ENCODE assay signal across 12 cellular contexts in genomic region chr10:102676916-102677315, GRCh38. TPM values are rescaled to one million over a fixed set of nuclear protein-coding genes. Genes with fewer than 3 reads are reported as not detected.
A peak's percentile ranks its signal among the peaks of the same experiment; 100 is the strongest.
DNase-seq lines count a peak whose midpoint lies in the region; ATAC-seq and TF ChIP-seq lines count a peak whose summit lies in the region.
"Had no signal": no experiment of that assay in that cellular context is flagged by ENCODE, and none has a peak within 500 bp of the region (broad histone marks: within the 10 kb centered on the region; RNA-seq: fewer than 3 reads in every experiment).

No MANE protein-coding gene starts in this region.

- peak overlapping the region; percentile 55 for H2BK5ac ChIP-seq in trophoblast cell (ENCODE audit: low read depth, low read length, poor library complexity)

- H3K18ac ChIP-seq in trophoblast cell (ENCODE audit: low read length), result peak overlapping the region; percentile 49

- H3K23ac ChIP-seq in trophoblast cell (ENCODE audit: low read length), result no peak overlapping the region

- CTCF ChIA-PET in AG04449 (lab: Yijun Ruan, JAX) (interaction anchor here (0.9 to 8.7 kb wide), 13 partner anchors 8 to 174 kb away, joined by 3 to 95 read pairs (median 9); partner anchors contain the start of genes ARL3, SFXN2, SUFU and TRIM8), PC-3 (lab: Charles Lee) (no interaction called here)

- WGBS in trophoblast cell (ENCODE audit: extremely low coverage, insufficient coverage, insufficient read length), result no CpG with 5 or more reads among the region's 4 CpGs

- H3K4me3 ChIP-seq in AG04449 (ENCODE audit: low read depth, low read length) (peak overlapping the region; percentile 6; the same call in 1 of the 2 replicates), KMS-11 (IDR thresholded peaks at IDR 0.05; ENCODE audit: insufficient read depth, low read depth, low read length) (no peak overlapping the region), fibroblast of lung (replicated peaks in 1 of 4; ENCODE audit: control extremely low read depth in 1 of 4, insufficient read depth in 1 of 4, low read depth in 3 of 4, low read length in 4 of 4) (peak overlapping the region in 1 of 4 experiments; percentile 33), trophoblast cell (ENCODE audit: low read depth, low read length) (no peak overlapping the region), PC-3 (ENCODE audit: low read length) (no peak overlapping the region)
- H3K4me3 ChIP-seq: ovary had no signal

- peak overlapping the region; percentile 89 for H4K91ac ChIP-seq in trophoblast cell (ENCODE audit: low read depth, low read length)

- H3K14ac ChIP-seq in trophoblast cell (ENCODE audit: low read length), result peak overlapping the region; percentile 78

- peak overlapping the region; percentile 85 for H2BK120ac ChIP-seq in trophoblast cell (ENCODE audit: insufficient read depth, low read length, poor library complexity)

- no peaks in the 10 kb centered on the region for H3F3A ChIP-seq in PC-3 (ENCODE audit: low read length, unreplicated experiment)

- 0 out of 2 replicates have a peak overlapping the region, but pooled peaks have one; percentile 11 for H3K27ac ChIP-seq in KMS-11
- peak overlapping the region; percentile 59 for H3K27ac ChIP-seq in fibroblast of lung (ENCODE audit: insufficient read depth, low read length)
- peak overlapping the region; percentile 80 for H3K27ac ChIP-seq in trophoblast cell (ENCODE audit: low read depth, low read length)
- H3K27ac ChIP-seq in PC-3 (ENCODE audit: low read length), result no peak overlapping the region

- H3K9me2 ChIP-seq in PC-3 (replicated peaks; ENCODE audit: low read length), result no peaks in the 10 kb centered on the region

- DNase-seq in AG04449 (ENCODE audit: low read depth, low spot score) (no peak), fibroblast of lung (ENCODE audit: low read depth in 2 of 2) (no peak), trophoblast cell (no peak), PC-3 (no peak), sciatic nerve (ENCODE audit: low spot score) (no peak)
- DNase-seq: activated CD4-positive, alpha-beta T cell treated with anti-CD3 and anti-CD28 coated beads, Interleukin-2, amount 50 U/mL, for 4 hours; activated naive CD8-positive, alpha-beta T cell treated with anti-CD3 and anti-CD28 coated beads for 36 hours; NCI-H524 had no signal

- H2AK5ac ChIP-seq in trophoblast cell (ENCODE audit: low read length), result peak overlapping the region; percentile 77

- H3K79me2 ChIP-seq in KMS-11 (ENCODE audit: insufficient read depth, low read depth) (no peaks in the 10 kb centered on the region), fibroblast of lung (ENCODE audit: control insufficient read depth, insufficient read depth, low read length) (no peaks in the 10 kb centered on the region), trophoblast cell (ENCODE audit: control insufficient read depth, insufficient read depth, low read length, poor library complexity) (peaks cover 2% of the 10 kb centered on the region), PC-3 (ENCODE audit: low read length) (no peaks in the 10 kb centered on the region)

- POLR2A ChIA-PET in AG04449 (lab: Yijun Ruan, JAX), result interaction anchor here (1.2 to 3.3 kb wide), 5 partner anchors 16 to 37 kb away, joined by 5 to 35 read pairs (median 8); partner anchors contain the start of genes ARL3, SFXN2 and TRIM8
- POLR2A ChIA-PET in PC-3 (lab: Charles Lee; ENCODE audit: unreplicated experiment), result interaction anchor here (0.6 kb wide), 1 partner anchor 11 kb away, joined by 3 read pairs; no protein-coding TSS in a partner anchor

- H3K36me3 ChIP-seq in KMS-11 (ENCODE audit: insufficient read depth) (no peaks in the 10 kb centered on the region), fibroblast of lung (ENCODE audit: control insufficient read depth, insufficient read depth, low read length) (no peaks in the 10 kb centered on the region), trophoblast cell (ENCODE audit: control insufficient read depth in 1 of 2, insufficient read depth in 2 of 2, low read length in 2 of 2) (peaks cover 3 to 4% of the 10 kb centered on the region in 2 experiments), PC-3 (ENCODE audit: low read depth, low read length) (no peaks in the 10 kb centered on the region)
- H3K36me3 ChIP-seq: ovary had no signal

- H3K4ac ChIP-seq in trophoblast cell (ENCODE audit: low read depth, low read length), result no peak overlapping the region

- H3K4me1 ChIP-seq in KMS-11 (ENCODE audit: low read depth, poor library complexity, severe bottlenecking), result peaks cover 71% of the 10 kb centered on the region
- H3K4me1 ChIP-seq in fibroblast of lung (ENCODE audit: control insufficient read depth, extremely low read depth, insufficient read depth, low read length), result peaks cover 51% of the 10 kb centered on the region
- peaks cover 31 to 38% of the 10 kb centered on the region in 2 experiments for H3K4me1 ChIP-seq in trophoblast cell (ENCODE audit: control insufficient read depth in 1 of 2, insufficient read depth in 2 of 2, low read length in 2 of 2)
- H3K4me1 ChIP-seq in PC-3 (ENCODE audit: insufficient read depth, low read length), result peaks cover 3% of the 10 kb centered on the region; the same call in 1 of the 2 replicates

- H3K27me3 ChIP-seq in KMS-11 (ENCODE audit: insufficient read depth, low read depth) (no peaks in the 10 kb centered on the region), fibroblast of lung (ENCODE audit: control insufficient read depth, insufficient read depth, low read length) (no peaks in the 10 kb centered on the region), trophoblast cell (ENCODE audit: insufficient read depth, low read length) (no peaks in the 10 kb centered on the region), PC-3 (ENCODE audit: low read length) (no peaks in the 10 kb centered on the region)
- H3K27me3 ChIP-seq: ovary had no signal

- no peak for ATAC-seq in PC-3
- no peak for ATAC-seq in HG02798 (IDR thresholded peaks at IDR 0.05; ENCODE audit: poor library complexity, unreplicated experiment)
- ATAC-seq in HG02884 (IDR thresholded peaks at IDR 0.05; ENCODE audit: unreplicated experiment), result no peak
- no peak for ATAC-seq in sciatic nerve

- no peaks in the 10 kb centered on the region for H4K20me1 ChIP-seq in KMS-11 (ENCODE audit: insufficient read depth)
- H4K20me1 ChIP-seq in fibroblast of lung (ENCODE audit: control insufficient read depth, extremely low read depth, insufficient read depth, low read length), result no peaks in the 10 kb centered on the region
- no peaks in the 10 kb centered on the region for H4K20me1 ChIP-seq in PC-3 (ENCODE audit: low read length)

- 0 out of 2 replicates have a peak overlapping the region, but pooled peaks have one; percentile 48 for H3K4me2 ChIP-seq in KMS-11
- H3K4me2 ChIP-seq in fibroblast of lung (ENCODE audit: extremely low read depth, insufficient read depth, low read length), result peak overlapping the region; percentile 56
- no peak overlapping the region for H3K4me2 ChIP-seq in trophoblast cell (ENCODE audit: low read length)
- no peak overlapping the region for H3K4me2 ChIP-seq in PC-3 (ENCODE audit: low read length)

- H3K79me1 ChIP-seq in trophoblast cell (ENCODE audit: low read length), result peaks cover 19% of the 10 kb centered on the region

- H2BK12ac ChIP-seq in trophoblast cell (ENCODE audit: low read length), result peak overlapping the region; percentile 97

- BruUV-seq in PC-3 (replicated peaks; lab: Mats Ljungman, UMichigan), result no TSS peak

- H3K9ac ChIP-seq in KMS-11 (no peak overlapping the region), fibroblast of lung (ENCODE audit: insufficient read depth, low read length) (peak overlapping the region; percentile 36), trophoblast cell (ENCODE audit: low read length) (no peak overlapping the region), PC-3 (ENCODE audit: low read length) (no peak overlapping the region)

- H3K9me3 ChIP-seq in fibroblast of lung (ENCODE audit: control insufficient read depth, insufficient read depth, low read depth, low read length), result no peaks in the 10 kb centered on the region
- no peaks in the 10 kb centered on the region for H3K9me3 ChIP-seq in trophoblast cell (ENCODE audit: insufficient read depth, low read depth, low read length)
- H3K9me3 ChIP-seq in PC-3 (ENCODE audit: low read length), result no peaks in the 10 kb centered on the region
- H3K9me3 ChIP-seq: ovary had no signal

- TF ChIP-seq CTCF in AG04449 (IDR thresholded peaks at IDR 0.05; ENCODE audit: insufficient read depth, low read length, missing control alignments) (no peak), KMS-11 (conservative IDR thresholded peaks at IDR 0.05; ENCODE audit: low read depth, low read length) (no peak), fibroblast of lung (conservative IDR thresholded peaks at IDR 0.05 in 1 of 2, IDR thresholded peaks at IDR 0.05 in 1 of 2; ENCODE audit: low read depth in 1 of 2, low read length in 2 of 2) (no peak), PC-3 (conservative IDR thresholded peaks at IDR 0.05; ENCODE audit: low read depth, low read length) (no peak)

- H2AFZ ChIP-seq in KMS-11 (ENCODE audit: low read depth), result no peak overlapping the region
- no peak overlapping the region for H2AFZ ChIP-seq in fibroblast of lung (ENCODE audit: low read length)
- H2AFZ ChIP-seq in trophoblast cell (ENCODE audit: insufficient read depth, low read length, poor library complexity), result no peak overlapping the region
- no peak overlapping the region for H2AFZ ChIP-seq in PC-3 (ENCODE audit: low read length)

- H4K8ac ChIP-seq in trophoblast cell (ENCODE audit: low read depth, low read length), result peak overlapping the region; percentile 26

- intact Hi-C loops in PC-3 (cut with micrococcal nuclease), result loop anchor here (5.0 kb wide), 1 partner anchor 35 kb away; the partner anchor contains the start of genes ARL3 and SFXN2
- intact Hi-C loops in sciatic nerve (cut with DNase I), result no loop called here

- peak overlapping the region; percentile 16 for H4K12ac ChIP-seq in trophoblast cell (ENCODE audit: low read depth, low read length)

RNA-seq across cellular contexts. Expression of gene TRIM8, which starts 32.6 kb away (rescaled TPM):
- total RNA-seq in fibroblast of lung (80.9 and 143 TPM in 2 replicates), PC-3 (2014; rRNA removed) (61.4 and 103 TPM in 2 replicates), sciatic nerve (164 TPM)
- 93.2 and 152 TPM in 2 replicates for polyA plus RNA-seq in fibroblast of lung
- 166 and 220 TPM in 2 replicates for polyA plus RNA-seq in fibroblast of lung (2012)
- polyA minus RNA-seq in fibroblast of lung (ENCODE audit: low replicate concordance), result 118 and 164 TPM in 2 replicates
- polyA plus RNA-seq in trophoblast cell (2013), result 36.7 and 37.2 TPM in 2 replicates

RNA-seq across cellular contexts. Expression of gene ARL3, which starts 37.3 kb away (rescaled TPM):
- total RNA-seq in fibroblast of lung, result 8.5 and 10.6 TPM in 2 replicates
- 22.0 and 22.9 TPM in 2 replicates for polyA plus RNA-seq in fibroblast of lung
- 23.9 and 26.2 TPM in 2 replicates for polyA plus RNA-seq in fibroblast of lung (2012)
- 1.3 and 1.7 TPM in 2 replicates for polyA minus RNA-seq in fibroblast of lung (ENCODE audit: low replicate concordance)
- 16.3 and 18.0 TPM in 2 replicates for polyA plus RNA-seq in trophoblast cell (2013)
- 2.5 and 2.8 TPM in 2 replicates for total RNA-seq in PC-3 (2014; rRNA removed)
- 17.4 TPM for total RNA-seq in sciatic nerve

RNA-seq across cellular contexts. Expression of gene SFXN2, which starts 37.5 kb away (rescaled TPM):
- total RNA-seq in fibroblast of lung (1.0 and 3.1 TPM in 2 replicates), PC-3 (2014; rRNA removed) (7.5 and 10.3 TPM in 2 replicates), sciatic nerve (7.6 TPM)
- 6.5 and 9.7 TPM in 2 replicates for polyA plus RNA-seq in fibroblast of lung
- polyA plus RNA-seq in fibroblast of lung (2012), result 6.0 and 7.4 TPM in 2 replicates
- polyA minus RNA-seq in fibroblast of lung (ENCODE audit: low replicate concordance), result 21.4 and 30.7 TPM in 2 replicates
- polyA plus RNA-seq in trophoblast cell (2013), result 9.0 and 9.4 TPM in 2 replicates

Comparison
In these comparisons a context has a peak if more than half of its experiments do, and no peak if none do; other contexts are left out.
1. H3K4me2 ChIP-seq: peak in KMS-11 (single experiment) and fibroblast of lung (single experiment); none in trophoblast cell (single experiment) and PC-3 (single experiment).